In the genomic region with DNA sequence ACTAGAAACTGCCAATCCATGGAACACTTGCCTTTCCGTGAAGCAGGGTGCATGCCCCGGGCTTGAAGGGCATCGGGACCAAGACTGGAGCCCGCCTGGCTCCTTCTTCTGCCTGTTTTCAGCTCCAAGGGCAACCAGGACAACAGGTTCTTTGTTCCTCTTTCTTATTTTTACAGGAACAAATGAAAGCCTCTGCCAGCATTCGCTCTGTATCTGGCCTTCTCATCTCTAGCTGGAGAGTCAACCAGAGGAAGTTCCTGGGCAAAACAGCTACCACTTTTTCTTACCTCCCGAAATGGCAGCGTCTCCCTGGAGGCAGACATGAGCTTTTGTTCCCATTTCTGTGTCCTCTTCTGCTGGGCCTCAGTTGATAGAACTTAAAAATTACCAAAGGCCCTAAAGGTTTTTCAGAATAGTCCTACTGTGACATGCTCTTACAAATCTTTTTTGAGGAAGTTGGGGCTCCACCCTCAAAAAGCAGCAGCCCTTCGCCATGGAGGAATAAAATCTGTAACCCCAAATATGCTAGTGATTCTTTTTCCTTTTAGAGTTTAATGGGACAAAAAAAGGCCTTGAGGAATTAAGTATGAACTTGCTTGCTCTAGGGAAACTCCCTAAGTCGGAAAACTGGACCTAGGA, we compare ENCODE assay signal across 9 cellular contexts.
DNase-seq lines count a peak whose midpoint lies in the region; ATAC-seq and TF ChIP-seq lines count a peak whose summit lies in the region.
"Had no signal": no experiment of that assay in that cellular context is flagged by ENCODE, and none has a peak within 500 bp of the region (broad histone marks: within the 10 kb centered on the region; RNA-seq: fewer than 3 reads in every experiment).

No MANE protein-coding gene starts in this region.

- peak overlapping the region; percentile 59 for H3K27ac ChIP-seq in layer of hippocampus (ENCODE audit: low read depth, low read length)
- peak overlapping the region; percentile 54 for H3K27ac ChIP-seq in subcutaneous abdominal adipose tissue (ENCODE audit: low read depth, low read length)

- H3K4me1 ChIP-seq in subcutaneous abdominal adipose tissue (ENCODE audit: control insufficient read depth in 5 of 5, insufficient read depth in 5 of 5, low read length in 5 of 5) = peaks cover 8 to 75% (median 37%) of the 10 kb centered on the region in 5 donors

- TF ChIP-seq CTCF in LNCaP clone FGC (IDR thresholded peaks at IDR 0.05; ENCODE audit: control insufficient read depth, extremely low read depth, insufficient read depth) = no peak

- H3K9me3 ChIP-seq in subcutaneous abdominal adipose tissue (ENCODE audit: control insufficient read depth in 5 of 5, low read length in 5 of 5) = no peaks in the 10 kb centered on the region

- DNase-seq in LNCaP clone FGC (ENCODE audit: low read depth) (peak; percentile 80), anterior cingulate cortex (lab: John Stamatoyannopoulos, UW) (peak in 30 of 58 donors; percentile 13 to 73 (median 38)), mesenteric fat pad (ENCODE audit: low spot score) (no peak), HuH-7.5 (ENCODE audit: low spot score) (no peak), DMS114 treated with DMSO at 0.1 percent for 48 hours (lab: John Stamatoyannopoulos, UW; ENCODE audit: unreplicated experiment) (no peak)
- DNase-seq: activated CD4-positive, alpha-beta T cell treated with anti-CD3 and anti-CD28 coated beads, Interleukin-2, amount 50 U/mL, for 48 hours had no signal

- peaks cover 0 to 30% (median 20%) of the 10 kb centered on the region in 5 donors for H3K36me3 ChIP-seq in subcutaneous abdominal adipose tissue (ENCODE audit: control insufficient read depth in 5 of 5, insufficient read depth in 5 of 5, low read length in 5 of 5)

- H3K9ac ChIP-seq in subcutaneous abdominal adipose tissue (ENCODE audit: low read length in 5 of 5) = no peak overlapping the region

- ATAC-seq in GM18511 (IDR thresholded peaks at IDR 0.05; ENCODE audit: unreplicated experiment) = no peak

- H3K27me3 ChIP-seq in layer of hippocampus (ENCODE audit: control insufficient read depth, insufficient read depth, low read length) (no peaks in the 10 kb centered on the region), subcutaneous abdominal adipose tissue (ENCODE audit: control insufficient read depth in 5 of 5, insufficient read depth in 4 of 5, low read length in 5 of 5) (no peaks in the 10 kb centered on the region)

- H3K4me3 ChIP-seq in LNCaP clone FGC (ENCODE audit: low read depth, low read length) = no peak overlapping the region
- H3K4me3 ChIP-seq in subcutaneous abdominal adipose tissue (ENCODE audit: low read depth in 1 of 5, low read length in 5 of 5) = no peak overlapping the region

Comparison
In these comparisons a context has a peak if more than half of its experiments do, and no peak if none do; other contexts are left out.
1. DNase-seq: peak in LNCaP clone FGC (single experiment) and anterior cingulate cortex (30 of 58); none in mesenteric fat pad (single experiment), HuH-7.5 (single experiment) and DMS114 treated with DMSO at 0.1 percent for 48 hours (single experiment).